Comparison of ENCODE assay signal across 20 cellular contexts in genomic region chr1:30450148-30450817, GRCh38.
"Had no signal": no experiment of that assay in that cellular context is flagged by ENCODE, and none has a peak within 500 bp of the region (broad histone marks: within the 10 kb centered on the region; RNA-seq: fewer than 3 reads in every experiment).

No MANE protein-coding gene starts in this region.

- H3K4me1 Mint-ChIP-seq: activated B cell treated with CpG ODN at 0.5 μM for 24 hours, mesothelial cell of epicardium had no signal

- ATAC-seq: activated CD8-positive, alpha-beta T cell treated with anti-CD3 and anti-CD28 coated beads for 36 hours; activated naive CD4-positive, alpha-beta T cell treated with anti-CD3 and anti-CD28 coated beads, Interleukin-2, amount 50 U/mL, for 72 hours; foreskin keratinocyte; left lobe of liver; natural killer cell treated with Interleukin-12 subunit alpha and Interleukin-12 subunit beta and Interleukin-15 and Interleukin-18, amount 100 ng/mL, for 72 hours; stimulated activated naive CD8-positive, alpha-beta T cell treated with anti-CD3 and anti-CD28 coated beads, Interleukin-15, Interleukin-2, amounts not matched to agents 100 U/mL and 50 U/mL, for 24 hours had no signal

- DNase-seq: activated B cell treated with CpG ODN at 0.5 μM for 24 hours; activated CD4-positive, alpha-beta T cell treated with anti-CD3 and anti-CD28 coated beads for 4 hours; activated CD8-positive, alpha-beta T cell treated with anti-CD3 and anti-CD28 coated beads for 36 hours; activated gamma-delta T cell; activated T-cell treated with anti-CD3 and anti-CD28 coated beads, Interleukin-2, amount 50 U/mL, for 48 hours; dermis blood vessel endothelial cell; foreskin keratinocyte; hippocampal formation; nucleus accumbens; retina; stimulated activated CD4-positive, alpha-beta T cell treated with anti-CD3 and anti-CD28 coated beads, Interleukin-2, amount 100 ng/mL, for 24 hours; stimulated activated naive CD8-positive, alpha-beta T cell treated with anti-CD3 and anti-CD28 coated beads, Interleukin-15, Interleukin-2, amounts not matched to agents 100 U/mL and 50 U/mL, for 24 hours; substantia nigra; uterus had no signal

- H3K4me3 Mint-ChIP-seq: activated B cell treated with CpG ODN at 0.5 μM for 24 hours; activated CD8-positive, alpha-beta T cell treated with anti-CD3 and anti-CD28 coated beads for 36 hours; mesothelial cell of epicardium; natural killer cell treated with Interleukin-12 subunit alpha and Interleukin-12 subunit beta and Interleukin-15 and Interleukin-18, amount 100 ng/mL, for 72 hours had no signal

- H3K27me3 ChIP-seq: foreskin keratinocyte, tibial nerve, uterus had no signal

- H3K9me3 Mint-ChIP-seq: activated CD8-positive, alpha-beta T cell treated with anti-CD3 and anti-CD28 coated beads for 36 hours; natural killer cell treated with Interleukin-12 subunit alpha and Interleukin-12 subunit beta and Interleukin-15 and Interleukin-18, amount 100 ng/mL, for 72 hours had no signal

- H3K27ac ChIP-seq: foreskin keratinocyte, tibial nerve, uterus had no signal

- H3K9me3 ChIP-seq: tibial nerve, uterus had no signal

- H3K27ac Mint-ChIP-seq: activated B cell treated with CpG ODN at 0.5 μM for 24 hours; activated CD8-positive, alpha-beta T cell treated with anti-CD3 and anti-CD28 coated beads for 36 hours; activated naive CD4-positive, alpha-beta T cell treated with anti-CD3 and anti-CD28 coated beads, Interleukin-2, amount 50 U/mL, for 72 hours; mesothelial cell of epicardium; natural killer cell treated with Interleukin-12 subunit alpha and Interleukin-12 subunit beta and Interleukin-15 and Interleukin-18, amount 100 ng/mL, for 72 hours had no signal

- H3K4me3 ChIP-seq: lung, tibial nerve, uterus had no signal

- H3K36me3 ChIP-seq: tibial nerve, uterus had no signal

- H3K4me1 ChIP-seq: foreskin keratinocyte, tibial nerve, uterus had no signal

- H3K36me3 Mint-ChIP-seq: activated naive CD4-positive, alpha-beta T cell treated with anti-CD3 and anti-CD28 coated beads, Interleukin-2, amount 50 U/mL, for 72 hours; mesothelial cell of epicardium; natural killer cell treated with Interleukin-12 subunit alpha and Interleukin-12 subunit beta and Interleukin-15 and Interleukin-18, amount 100 ng/mL, for 72 hours had no signal
